Comparison of ENCODE assay signal across 19 cellular contexts in the genomic region with DNA sequence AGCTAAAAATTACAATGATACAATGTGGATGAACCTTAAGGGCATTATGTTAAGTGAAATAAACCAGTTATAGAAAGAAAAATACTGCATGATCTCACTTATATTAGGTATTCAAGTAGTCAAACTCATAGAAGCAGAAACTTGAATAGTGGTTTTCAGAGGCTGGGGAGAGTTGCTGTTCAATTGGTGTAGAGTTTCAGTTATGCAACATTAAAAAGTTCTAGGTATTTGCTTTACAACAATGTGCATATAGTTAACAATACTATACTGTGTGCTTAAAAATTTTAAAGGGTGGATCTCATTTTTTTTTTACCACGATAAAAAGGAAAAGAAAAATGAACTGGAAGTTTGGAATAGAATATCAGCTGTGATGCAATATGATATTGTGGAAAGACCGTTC.
DNase-seq lines count a peak whose midpoint lies in the region; ATAC-seq and TF ChIP-seq lines count a peak whose summit lies in the region.
"Had no signal": no experiment of that assay in that cellular context is flagged by ENCODE, and none has a peak within 500 bp of the region (broad histone marks: within the 10 kb centered on the region; RNA-seq: fewer than 3 reads in every experiment).

No MANE protein-coding gene starts in this region.

- TF ChIP-seq RAD21 in IMR-90 (IDR thresholded peaks at IDR 0.05; ENCODE audit: low read length) = no peak

- no peak overlapping the region for H2BK15ac ChIP-seq in IMR-90 (ENCODE audit: low read depth, low read length)

- WGBS in IMR-90 (ENCODE audit: extremely low coverage in 2 of 2, insufficient read length in 1 of 2), 2 experiments = no CpG with 5 or more reads among the region's 2 CpGs

- H3K56ac ChIP-seq in IMR-90 (ENCODE audit: extremely low read depth, insufficient read depth, low read length) = no peak overlapping the region

- no peak overlapping the region for H3K18ac ChIP-seq in IMR-90 (ENCODE audit: low read depth, low read length)

- TF ChIP-seq CTCF in IMR-90 (conservative IDR thresholded peaks at IDR 0.05; ENCODE audit: low read depth, low read length) = no peak

- H3K4me2 ChIP-seq in IMR-90 (ENCODE audit: low read depth, low read length) = no peak overlapping the region
- H3K4me2 ChIP-seq: BLaER1 had no signal

- no peak for TF ChIP-seq POLR2A in IMR-90 (IDR thresholded peaks at IDR 0.05; ENCODE audit: low read depth, low read length)

- dilution Hi-C loops in IMR-90 (cut with HindIII; ENCODE audit: low sequenced_read_pairs, unreplicated experiment) = no loop called here

- no peak overlapping the region for H4K91ac ChIP-seq in IMR-90 (ENCODE audit: insufficient read depth, low read depth, low read length)

- H3K4me3 ChIP-seq in IMR-90 (ENCODE audit: insufficient read depth, low read depth, low read length) (no peak overlapping the region), adipocyte (ENCODE audit: low read length) (no peak overlapping the region)
- H3K4me3 ChIP-seq: BLaER1, GM23248 had no signal

- H2BK5ac ChIP-seq in IMR-90 (ENCODE audit: low read depth, low read length, poor library complexity, severe bottlenecking) = no peak overlapping the region

- H2BK120ac ChIP-seq in IMR-90 (ENCODE audit: low read depth, low read length) = no peak overlapping the region

- intact Hi-C loops in IMR-90 (cut with micrococcal nuclease) (no loop called here), head of caudate nucleus (cut with DNase I) (no loop called here)

- H3K79me1 ChIP-seq in IMR-90 (ENCODE audit: low read depth in 1 of 2, low read length in 2 of 2) = no peaks in the 10 kb centered on the region

- H2AFZ ChIP-seq in IMR-90 (replicated peaks; ENCODE audit: low read length, poor library complexity) = no peak overlapping the region
- H2AFZ ChIP-seq: GM23248 had no signal

- in situ Hi-C loops in IMR-90 (cut with MboI; ENCODE audit: low sequenced_read_pairs) (no loop called here), G401 (cut with HindIII; ENCODE audit: low sequenced_read_pairs) (no loop called here)

- H3K27me3 ChIP-seq in IMR-90 (ENCODE audit: control insufficient read depth, insufficient read depth, low read length) (no peaks in the 10 kb centered on the region), adipocyte (replicated peaks; ENCODE audit: control insufficient read depth, insufficient read depth, low read length) (no peaks in the 10 kb centered on the region)
- H3K27me3 ChIP-seq: BLaER1 had no signal

- DNase-seq in NCI-H2107 treated with DMSO at 0.1 percent for 48 hours (lab: John Stamatoyannopoulos, UW; ENCODE audit: unreplicated experiment) (peak; percentile 56), NCI-H2107 (lab: John Stamatoyannopoulos, UW) (no peak), IMR-90 (no peak), adipocyte (ENCODE audit: low read depth) (peak; percentile 60), DMS114 treated with DMSO at 0.1 percent for 48 hours (lab: John Stamatoyannopoulos, UW; ENCODE audit: unreplicated experiment) (no peak), head of caudate nucleus (no peak), G401 (ENCODE audit: low spot score) (no peak)
- DNase-seq: CD4-positive, CD25-positive, alpha-beta regulatory T cell; CD8-positive, alpha-beta T cell; DMS 273 treated with DMSO at 0.1 percent for 48 hours; DMS53; DMS79 treated with DMSO at 0.1 percent for 48 hours; GM23248; H9 had no signal

- no peak overlapping the region for H3K4ac ChIP-seq in IMR-90 (ENCODE audit: low read depth, low read length)

- H3K9ac ChIP-seq in IMR-90 (ENCODE audit: low read depth, low read length) (no peak overlapping the region), adipocyte (ENCODE audit: low read length) (no peak overlapping the region)
- H3K9ac ChIP-seq: BLaER1, GM23248 had no signal

- H3K9me3 ChIP-seq in IMR-90 (ENCODE audit: control insufficient read depth, insufficient read depth, low read length) (no peaks in the 10 kb centered on the region), adipocyte (ENCODE audit: control insufficient read depth, low read length) (no peaks in the 10 kb centered on the region)
- H3K9me3 ChIP-seq: BLaER1 had no signal

- H3K23ac ChIP-seq in IMR-90 (ENCODE audit: low read depth, low read length) = no peak overlapping the region

- H3K36me3 ChIP-seq in IMR-90 (ENCODE audit: control insufficient read depth, insufficient read depth, low read length) (no peaks in the 10 kb centered on the region), adipocyte (ENCODE audit: control insufficient read depth, insufficient read depth, low read length, severe bottlenecking) (no peaks in the 10 kb centered on the region)
- H3K36me3 ChIP-seq: BLaER1 had no signal

- no peak overlapping the region for H3K27ac ChIP-seq in IMR-90 (ENCODE audit: insufficient read depth, low read length)
- H3K27ac ChIP-seq: 22Rv1, BLaER1, C4-2B, GM23248 had no signal

- BruUV-seq in IMR-90 (replicated peaks; lab: Mats Ljungman, UMichigan) = no TSS peak

- no peak overlapping the region for H2AK5ac ChIP-seq in IMR-90 (ENCODE audit: low read depth, low read length)

- H3K4me1 ChIP-seq in IMR-90 (ENCODE audit: control insufficient read depth, insufficient read depth, low read length) = no peaks in the 10 kb centered on the region
- no peaks in the 10 kb centered on the region for H3K4me1 ChIP-seq in adipocyte (ENCODE audit: control insufficient read depth, insufficient read depth, low read length)
- H3K4me1 ChIP-seq: BLaER1 had no signal

- H3K14ac ChIP-seq in IMR-90 (replicated peaks; ENCODE audit: low read depth, low read length) = no peak overlapping the region

- no peaks in the 10 kb centered on the region for H3K9me1 ChIP-seq in IMR-90 (ENCODE audit: insufficient read depth, low read length)

- no peaks in the 10 kb centered on the region for H4K20me1 ChIP-seq in IMR-90 (ENCODE audit: insufficient read depth, low read length)
- H4K20me1 ChIP-seq: BLaER1 had no signal

- H2AK9ac ChIP-seq in IMR-90 (replicated peaks; ENCODE audit: low read depth, low read length, poor library complexity) = no peak overlapping the region

- H4K8ac ChIP-seq in IMR-90 (ENCODE audit: low read depth in 2 of 2, low read length in 2 of 2) = no peak overlapping the region

- H4K5ac ChIP-seq in IMR-90 (ENCODE audit: low read depth, low read length) = no peak overlapping the region

- CTCF ChIA-PET in IMR-90 (lab: Yijun Ruan, JAX) = no interaction called here

- POLR2A ChIA-PET in IMR-90 (lab: Charles Lee; ENCODE audit: unreplicated experiment) = no interaction called here

- H2BK20ac ChIP-seq in IMR-90 (ENCODE audit: low read depth, low read length) = no peak overlapping the region

- ATAC-seq in GM18867 (IDR thresholded peaks at IDR 0.05; ENCODE audit: unreplicated experiment) (peak; percentile 33), IMR-90 (ENCODE audit: low read depth) (no peak)
- ATAC-seq: CD8-positive, alpha-beta T cell; HCT116 had no signal

TF ChIP-seq in IMR-90, 13 proteins besides CTCF, POLR2A, EP300 and RAD21:
- TF ChIP-seq ELK1 (IDR thresholded peaks at IDR 0.05; ENCODE audit: borderline replicate concordance, low read depth, low read length) = no peak
- TF ChIP-seq CEBPB (IDR thresholded peaks at IDR 0.05; ENCODE audit: low read depth, low read length) = 0 out of 2 replicates have a peak, but pooled peaks have one; percentile 19

Comparison
In these comparisons a context has a peak if more than half of its experiments do, and no peak if none do; other contexts are left out.
1. DNase-seq: peak in NCI-H2107 treated with DMSO at 0.1 percent for 48 hours (single experiment) and adipocyte (single experiment); none in NCI-H2107 (single experiment), IMR-90 (single experiment), DMS114 treated with DMSO at 0.1 percent for 48 hours (single experiment), head of caudate nucleus (0 of 42) and G401 (single experiment).